1 cellular context compared by ENCODE assay signal in the genomic region with DNA sequence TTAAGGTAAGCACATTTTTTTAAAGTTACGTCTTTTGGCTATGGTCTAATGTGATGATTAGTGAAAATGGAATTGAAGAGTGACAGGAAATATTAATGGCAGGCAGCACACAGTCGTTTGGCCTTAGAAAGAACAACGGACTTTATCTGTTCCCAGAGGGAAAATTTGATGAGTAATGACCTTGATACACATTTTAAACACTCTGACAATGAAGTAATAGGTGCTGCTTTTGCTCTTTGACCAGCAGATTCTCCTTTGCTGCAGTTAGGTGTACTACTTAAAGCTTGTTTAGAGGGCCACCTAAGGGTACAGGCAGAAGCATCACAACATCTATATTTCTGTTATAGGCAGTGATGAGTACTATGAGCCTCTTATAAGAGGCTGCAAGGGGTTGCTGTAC.
TF ChIP-seq lines count a peak whose summit lies in the region.

No MANE protein-coding gene starts in this region.

TF ChIP-seq in H1, 55 proteins besides CTCF, POLR2A, EP300 and RAD21 (continued from another document):
- TF ChIP-seq, protein P1, sequence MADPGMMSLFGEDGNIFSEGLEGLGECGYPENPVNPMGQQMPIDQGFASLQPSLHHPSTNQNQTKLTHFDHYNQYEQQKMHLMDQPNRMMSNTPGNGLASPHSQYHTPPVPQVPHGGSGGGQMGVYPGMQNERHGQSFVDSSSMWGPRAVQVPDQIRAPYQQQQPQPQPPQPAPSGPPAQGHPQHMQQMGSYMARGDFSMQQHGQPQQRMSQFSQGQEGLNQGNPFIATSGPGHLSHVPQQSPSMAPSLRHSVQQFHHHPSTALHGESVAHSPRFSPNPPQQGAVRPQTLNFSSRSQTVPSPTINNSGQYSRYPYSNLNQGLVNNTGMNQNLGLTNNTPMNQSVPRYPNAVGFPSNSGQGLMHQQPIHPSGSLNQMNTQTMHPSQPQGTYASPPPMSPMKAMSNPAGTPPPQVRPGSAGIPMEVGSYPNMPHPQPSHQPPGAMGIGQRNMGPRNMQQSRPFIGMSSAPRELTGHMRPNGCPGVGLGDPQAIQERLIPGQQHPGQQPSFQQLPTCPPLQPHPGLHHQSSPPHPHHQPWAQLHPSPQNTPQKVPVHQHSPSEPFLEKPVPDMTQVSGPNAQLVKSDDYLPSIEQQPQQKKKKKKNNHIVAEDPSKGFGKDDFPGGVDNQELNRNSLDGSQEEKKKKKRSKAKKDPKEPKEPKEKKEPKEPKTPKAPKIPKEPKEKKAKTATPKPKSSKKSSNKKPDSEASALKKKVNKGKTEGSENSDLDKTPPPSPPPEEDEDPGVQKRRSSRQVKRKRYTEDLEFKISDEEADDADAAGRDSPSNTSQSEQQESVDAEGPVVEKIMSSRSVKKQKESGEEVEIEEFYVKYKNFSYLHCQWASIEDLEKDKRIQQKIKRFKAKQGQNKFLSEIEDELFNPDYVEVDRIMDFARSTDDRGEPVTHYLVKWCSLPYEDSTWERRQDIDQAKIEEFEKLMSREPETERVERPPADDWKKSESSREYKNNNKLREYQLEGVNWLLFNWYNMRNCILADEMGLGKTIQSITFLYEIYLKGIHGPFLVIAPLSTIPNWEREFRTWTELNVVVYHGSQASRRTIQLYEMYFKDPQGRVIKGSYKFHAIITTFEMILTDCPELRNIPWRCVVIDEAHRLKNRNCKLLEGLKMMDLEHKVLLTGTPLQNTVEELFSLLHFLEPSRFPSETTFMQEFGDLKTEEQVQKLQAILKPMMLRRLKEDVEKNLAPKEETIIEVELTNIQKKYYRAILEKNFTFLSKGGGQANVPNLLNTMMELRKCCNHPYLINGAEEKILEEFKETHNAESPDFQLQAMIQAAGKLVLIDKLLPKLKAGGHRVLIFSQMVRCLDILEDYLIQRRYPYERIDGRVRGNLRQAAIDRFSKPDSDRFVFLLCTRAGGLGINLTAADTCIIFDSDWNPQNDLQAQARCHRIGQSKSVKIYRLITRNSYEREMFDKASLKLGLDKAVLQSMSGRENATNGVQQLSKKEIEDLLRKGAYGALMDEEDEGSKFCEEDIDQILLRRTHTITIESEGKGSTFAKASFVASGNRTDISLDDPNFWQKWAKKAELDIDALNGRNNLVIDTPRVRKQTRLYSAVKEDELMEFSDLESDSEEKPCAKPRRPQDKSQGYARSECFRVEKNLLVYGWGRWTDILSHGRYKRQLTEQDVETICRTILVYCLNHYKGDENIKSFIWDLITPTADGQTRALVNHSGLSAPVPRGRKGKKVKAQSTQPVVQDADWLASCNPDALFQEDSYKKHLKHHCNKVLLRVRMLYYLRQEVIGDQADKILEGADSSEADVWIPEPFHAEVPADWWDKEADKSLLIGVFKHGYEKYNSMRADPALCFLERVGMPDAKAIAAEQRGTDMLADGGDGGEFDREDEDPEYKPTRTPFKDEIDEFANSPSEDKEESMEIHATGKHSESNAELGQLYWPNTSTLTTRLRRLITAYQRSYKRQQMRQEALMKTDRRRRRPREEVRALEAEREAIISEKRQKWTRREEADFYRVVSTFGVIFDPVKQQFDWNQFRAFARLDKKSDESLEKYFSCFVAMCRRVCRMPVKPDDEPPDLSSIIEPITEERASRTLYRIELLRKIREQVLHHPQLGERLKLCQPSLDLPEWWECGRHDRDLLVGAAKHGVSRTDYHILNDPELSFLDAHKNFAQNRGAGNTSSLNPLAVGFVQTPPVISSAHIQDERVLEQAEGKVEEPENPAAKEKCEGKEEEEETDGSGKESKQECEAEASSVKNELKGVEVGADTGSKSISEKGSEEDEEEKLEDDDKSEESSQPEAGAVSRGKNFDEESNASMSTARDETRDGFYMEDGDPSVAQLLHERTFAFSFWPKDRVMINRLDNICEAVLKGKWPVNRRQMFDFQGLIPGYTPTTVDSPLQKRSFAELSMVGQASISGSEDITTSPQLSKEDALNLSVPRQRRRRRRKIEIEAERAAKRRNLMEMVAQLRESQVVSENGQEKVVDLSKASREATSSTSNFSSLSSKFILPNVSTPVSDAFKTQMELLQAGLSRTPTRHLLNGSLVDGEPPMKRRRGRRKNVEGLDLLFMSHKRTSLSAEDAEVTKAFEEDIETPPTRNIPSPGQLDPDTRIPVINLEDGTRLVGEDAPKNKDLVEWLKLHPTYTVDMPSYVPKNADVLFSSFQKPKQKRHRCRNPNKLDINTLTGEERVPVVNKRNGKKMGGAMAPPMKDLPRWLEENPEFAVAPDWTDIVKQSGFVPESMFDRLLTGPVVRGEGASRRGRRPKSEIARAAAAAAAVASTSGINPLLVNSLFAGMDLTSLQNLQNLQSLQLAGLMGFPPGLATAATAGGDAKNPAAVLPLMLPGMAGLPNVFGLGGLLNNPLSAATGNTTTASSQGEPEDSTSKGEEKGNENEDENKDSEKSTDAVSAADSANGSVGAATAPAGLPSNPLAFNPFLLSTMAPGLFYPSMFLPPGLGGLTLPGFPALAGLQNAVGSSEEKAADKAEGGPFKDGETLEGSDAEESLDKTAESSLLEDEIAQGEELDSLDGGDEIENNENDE (IDR thresholded peaks at IDR 0.05; ENCODE audit: insufficient replicate concordance, low read length): no peak
- TF ChIP-seq CREB1 (IDR thresholded peaks at IDR 0.05) (no peak), HDAC2 (IDR thresholded peaks at IDR 0.05; ENCODE audit: borderline replicate concordance in 1 of 2, low read depth in 2 of 2, low read length in 2 of 2) (no peak), KDM1A (IDR thresholded peaks at IDR 0.05; ENCODE audit: borderline replicate concordance, low read length) (no peak), ZNF274 (IDR thresholded peaks at IDR 0.05; ENCODE audit: borderline replicate concordance, extremely low read depth, low read length) (no peak), RFX5 (IDR thresholded peaks at IDR 0.05; ENCODE audit: borderline replicate concordance, low read depth, low read length) (no peak), TAF1 (IDR thresholded peaks at IDR 0.05; ENCODE audit: low read depth, low read length) (no peak), TAF7 (optimal IDR thresholded peaks at IDR 0.05; ENCODE audit: borderline replicate concordance, low read depth, low read length) (no peak), CEBPB (IDR thresholded peaks at IDR 0.05; ENCODE audit: low read depth, low read length) (no peak), PHF8 (conservative IDR thresholded peaks at IDR 0.05; ENCODE audit: low read depth, low read length) (no peak), EZH2 (IDR thresholded peaks at IDR 0.05; ENCODE audit: low read depth, low read length, severe bottlenecking) (no peak)
- TF ChIP-seq, protein P2, sequence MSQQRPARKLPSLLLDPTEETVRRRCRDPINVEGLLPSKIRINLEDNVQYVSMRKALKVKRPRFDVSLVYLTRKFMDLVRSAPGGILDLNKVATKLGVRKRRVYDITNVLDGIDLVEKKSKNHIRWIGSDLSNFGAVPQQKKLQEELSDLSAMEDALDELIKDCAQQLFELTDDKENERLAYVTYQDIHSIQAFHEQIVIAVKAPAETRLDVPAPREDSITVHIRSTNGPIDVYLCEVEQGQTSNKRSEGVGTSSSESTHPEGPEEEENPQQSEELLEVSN (IDR thresholded peaks at IDR 0.05): no peak
